36 cellular contexts compared by ENCODE assay signal in genomic region chr1:230556453-230556852, GRCh38.
"Had no signal": no experiment of that assay in that cellular context is flagged by ENCODE, and none has a peak within 500 bp of the region (broad histone marks: within the 10 kb centered on the region; RNA-seq: fewer than 3 reads in every experiment).

No MANE protein-coding gene starts in this region.

- DNase-seq: activated CD4-positive, alpha-beta memory T cell treated with anti-CD3 and anti-CD28 coated beads, Interleukin-2, amount 10 ng/mL, durations not matched to agents 7 days and 5 days; activated CD4-positive, alpha-beta T cell treated with anti-CD3 and anti-CD28 coated beads for 1 hour; activated CD4-positive, alpha-beta T cell treated with anti-CD3 and anti-CD28 coated beads for 36 hours; activated CD4-positive, alpha-beta T cell treated with anti-CD3 and anti-CD28 coated beads for 48 hours; activated CD4-positive, alpha-beta T cell treated with anti-CD3 and anti-CD28 coated beads, Interleukin-2, amount 10 ng/mL, durations not matched to agents 7 days and 5 days; activated CD4-positive, alpha-beta T cell treated with anti-CD3 and anti-CD28 coated beads, Interleukin-2, amount 50 U/mL, for 48 hours; activated CD4-positive, CD25-positive, alpha-beta regulatory T cell; activated CD8-positive, alpha-beta memory T cell treated with anti-CD3 and anti-CD28 coated beads for 24 hours; activated CD8-positive, alpha-beta memory T cell treated with anti-CD3 and anti-CD28 coated beads, Interleukin-2, amount 10 ng/mL, durations not matched to agents 7 days and 5 days; activated CD8-positive, alpha-beta memory T cell treated with anti-CD3 and anti-CD28 coated beads, Interleukin-2, amount 50 U/mL, for 48 hours; activated CD8-positive, alpha-beta T cell treated with anti-CD3 and anti-CD28 coated beads, Interleukin-2, amount 10 ng/mL, durations not matched to agents 7 days and 5 days; activated effector memory CD4-positive, alpha-beta T cell treated with anti-CD3 and anti-CD28 coated beads, Interleukin-2, amount 50 U/mL, for 16 hours; activated gamma-delta T cell treated with Interleukin-2 at 50 U/mL for 16 hours; activated naive CD4-positive, alpha-beta T cell treated with anti-CD3 and anti-CD28 coated beads, Interleukin-2, amount 50 U/mL, for 16 hours; activated naive CD4-positive, alpha-beta T cell treated with Interleukin-2 at 50 U/mL for 16 hours; activated naive CD8-positive, alpha-beta T cell treated with anti-CD3 and anti-CD28 coated beads for 36 hours; activated T-cell treated with anti-CD3 and anti-CD28 coated beads, Interleukin-2, amount 50 U/mL, for 1 hour; activated T-cell treated with anti-CD3 and anti-CD28 coated beads, Interleukin-2, amount 50 U/mL, for 4 hours; adrenal gland; amniotic stem cell; aorta; caudate nucleus; cerebellar nuclear complex; SW 1271; T-helper 1 cell; T-helper 2 cell; T-helper 9 cell; WERI-Rb-1 had no signal

- H3K27ac ChIP-seq: cardiac muscle cell, WERI-Rb-1 had no signal

- H3K9me3 ChIP-seq: adrenal gland had no signal

- H3K36me3 ChIP-seq: adrenal gland, cardiac muscle cell, WERI-Rb-1 had no signal

- H3K27me3 ChIP-seq: adrenal gland, cardiac muscle cell had no signal

- H3K4me1 Mint-ChIP-seq: activated naive CD8-positive, alpha-beta T cell treated with anti-CD3 and anti-CD28 coated beads for 36 hours; central memory CD8-positive, alpha-beta T cell had no signal

- H3K27ac Mint-ChIP-seq: activated CD4-positive, alpha-beta memory T cell treated with anti-CD3 and anti-CD28 coated beads, Interleukin-2, amount 10 ng/mL, durations not matched to agents 7 days and 5 days; activated CD4-positive, alpha-beta T cell treated with anti-CD3 and anti-CD28 coated beads for 36 hours; activated CD4-positive, alpha-beta T cell treated with anti-CD3 and anti-CD28 coated beads, Interleukin-2, amount 10 ng/mL, durations not matched to agents 7 days and 5 days; activated CD8-positive, alpha-beta memory T cell treated with anti-CD3 and anti-CD28 coated beads, Interleukin-2, amount 10 ng/mL, durations not matched to agents 7 days and 5 days; activated CD8-positive, alpha-beta T cell treated with anti-CD3 and anti-CD28 coated beads, Interleukin-2, amount 10 ng/mL, durations not matched to agents 7 days and 5 days; activated naive CD8-positive, alpha-beta T cell treated with anti-CD3 and anti-CD28 coated beads for 36 hours; brain; T-helper 2 cell treated with Interferon-gamma antibody and Interleukin-4, amounts not matched to agents 5 μg/mL and 100 μg/mL, for 36 hours; WTC11 had no signal

- H3K9me3 Mint-ChIP-seq: activated CD4-positive, alpha-beta memory T cell treated with anti-CD3 and anti-CD28 coated beads, Interleukin-2, amount 10 ng/mL, durations not matched to agents 7 days and 5 days; activated CD4-positive, alpha-beta T cell treated with anti-CD3 and anti-CD28 coated beads, Interleukin-2, amount 10 ng/mL, durations not matched to agents 7 days and 5 days; activated naive CD8-positive, alpha-beta T cell treated with anti-CD3 and anti-CD28 coated beads for 36 hours; activated T-cell treated with anti-CD3 and anti-CD28 coated beads, Interleukin-2, amount 50 U/mL, for 4 hours; central memory CD8-positive, alpha-beta T cell; T-helper 1 cell treated with Interleukin-12 subunit alpha and Interleukin-12 subunit beta and Interleukin-4 antibody, amounts not matched to agents 30 μg/mL and 1 μg/mL, for 36 hours; T-helper 2 cell treated with Interferon-gamma antibody and Interleukin-4, amounts not matched to agents 5 μg/mL and 100 μg/mL, for 36 hours had no signal

- ATAC-seq: activated CD4-positive, CD25-positive, alpha-beta regulatory T cell treated with anti-CD3 and anti-CD28 coated beads, Interleukin-2, amount 50 U/mL, for 24 hours; activated CD8-positive, alpha-beta memory T cell treated with anti-CD3 and anti-CD28 coated beads, Interleukin-2, amount 10 ng/mL, durations not matched to agents 7 days and 5 days; activated CD8-positive, alpha-beta T cell treated with anti-CD3 and anti-CD28 coated beads, Interleukin-2, amount 10 ng/mL, durations not matched to agents 7 days and 5 days; activated T-cell treated with anti-CD3 and anti-CD28 coated beads, Interleukin-2, amount 50 U/mL, for 4 hours; WTC11 had no signal

- H3K4me3 Mint-ChIP-seq: activated CD4-positive, alpha-beta memory T cell treated with anti-CD3 and anti-CD28 coated beads, Interleukin-2, amount 10 ng/mL, durations not matched to agents 7 days and 5 days; activated CD4-positive, alpha-beta T cell treated with anti-CD3 and anti-CD28 coated beads for 36 hours; activated CD4-positive, alpha-beta T cell treated with anti-CD3 and anti-CD28 coated beads, Interleukin-2, amount 10 ng/mL, durations not matched to agents 7 days and 5 days; activated CD8-positive, alpha-beta memory T cell treated with anti-CD3 and anti-CD28 coated beads, Interleukin-2, amount 10 ng/mL, durations not matched to agents 7 days and 5 days; activated CD8-positive, alpha-beta T cell treated with anti-CD3 and anti-CD28 coated beads, Interleukin-2, amount 10 ng/mL, durations not matched to agents 7 days and 5 days; activated naive CD8-positive, alpha-beta T cell treated with anti-CD3 and anti-CD28 coated beads for 36 hours; activated T-cell treated with anti-CD3 and anti-CD28 coated beads, Interleukin-2, amount 50 U/mL, for 4 hours; brain; central memory CD8-positive, alpha-beta T cell; T-helper 2 cell treated with Interferon-gamma antibody and Interleukin-4, amounts not matched to agents 5 μg/mL and 100 μg/mL, for 36 hours; WTC11 had no signal

- H3K36me3 Mint-ChIP-seq: activated CD8-positive, alpha-beta memory T cell treated with anti-CD3 and anti-CD28 coated beads, Interleukin-2, amount 10 ng/mL, durations not matched to agents 7 days and 5 days; activated naive CD4-positive, alpha-beta T cell treated with anti-CD3 and anti-CD28 coated beads, Interleukin-2, amount 50 U/mL, for 72 hours; activated naive CD8-positive, alpha-beta T cell treated with anti-CD3 and anti-CD28 coated beads for 36 hours; brain; WTC11 had no signal

- H3K4me3 ChIP-seq: adrenal gland, cardiac muscle cell had no signal
